Comparison of ENCODE assay signal across 8 cellular contexts in genomic region chr16:67191995-67192681, GRCh38. TPM values are rescaled to one million over a fixed set of nuclear protein-coding genes. Genes with fewer than 3 reads are reported as not detected.
DNase-seq lines count a peak whose midpoint lies in the region; ATAC-seq and TF ChIP-seq lines count a peak whose summit lies in the region.

E2F4 (plus strand) TSS chr16:67192155; CDS start chr16:67192228, 73 bp downstream.

- H3K9ac ChIP-seq in adipocyte (ENCODE audit: low read length) = peak within 1 kb of the TSS; percentile 99

- intact Hi-C loops in cardiac septum (cut with DNase I) (loop anchor here (1.0 kb wide), 1 partner anchor 34 kb away; no protein-coding TSS in a partner anchor), posterior cingulate gyrus (cut with DNase I) (loop anchor here (1.0 kb wide), 1 partner anchor 35 kb away; the partner anchor contains the start of gene TMEM208)

- H3K36me3 ChIP-seq in adipocyte (ENCODE audit: control insufficient read depth, insufficient read depth, low read length, severe bottlenecking) = peaks cover 36% of the 10 kb centered on the region

- H3K27me3 Mint-ChIP-seq in type B pancreatic cell = no peaks in the 10 kb centered on the region

- no peaks in the 10 kb centered on the region for H3K9me3 ChIP-seq in adipocyte (ENCODE audit: control insufficient read depth, low read length)

- H3K27ac Mint-ChIP-seq in type B pancreatic cell = peak within 1 kb of the TSS; percentile 74

- peak within 1 kb of the TSS; percentile 98 for H3K4me3 ChIP-seq in adipocyte (ENCODE audit: low read length)

- peak; percentile 77 for ATAC-seq in HG02588 (IDR thresholded peaks at IDR 0.05; ENCODE audit: unreplicated experiment)

- peak; percentile 57 for DNase-seq in NCI-H1105 (lab: John Stamatoyannopoulos, UW)
- DNase-seq in T follicular helper cell (ENCODE audit: low read depth) = peak; percentile 73
- peak; percentile 98 for DNase-seq in adipocyte (ENCODE audit: low read depth)
- DNase-seq in cardiac septum (ENCODE audit: low spot score) = peak; percentile 96
- peak; percentile 91 to 99 (median 93) for DNase-seq in posterior cingulate gyrus
- peak; percentile 89 for DNase-seq in type B pancreatic cell (ENCODE audit: extremely low spot score, unreplicated experiment)

- TF ChIP-seq POLR2A in GM10847 (IDR thresholded peaks at IDR 0.05; ENCODE audit: extremely low read depth, insufficient read length) = peak; percentile 74

- H3K4me3 Mint-ChIP-seq in type B pancreatic cell = peak within 1 kb of the TSS; percentile 91

- no peaks in the 10 kb centered on the region for H3K27me3 ChIP-seq in adipocyte (replicated peaks; ENCODE audit: control insufficient read depth, insufficient read depth, low read length)

- peaks cover 8% of the 10 kb centered on the region for H3K4me1 Mint-ChIP-seq in type B pancreatic cell (ENCODE audit: unreplicated experiment)

- no peak for TF ChIP-seq CTCF in type B pancreatic cell (conservative IDR thresholded peaks at IDR 0.05)

- H3K9me3 Mint-ChIP-seq in type B pancreatic cell = no peaks in the 10 kb centered on the region

- peaks cover 17% of the 10 kb centered on the region for H3K4me1 ChIP-seq in adipocyte (ENCODE audit: control insufficient read depth, insufficient read depth, low read length)

- H3K36me3 Mint-ChIP-seq in type B pancreatic cell = peaks cover 6% of the 10 kb centered on the region

RNA-seq across cellular contexts. Expression of gene E2F4, which starts in this region (rescaled TPM):
- 34.4 TPM for total RNA-seq in cardiac septum
- total RNA-seq in type B pancreatic cell (ENCODE audit: low replicate concordance) = 68.8 and 84.5 TPM in 2 replicates

Comparison
In these comparisons a context has a peak if more than half of its experiments do, and no peak if none do; other contexts are left out.
1. Peak in every context shown above with its lines: DNase-seq, ATAC-seq and H3K4me3 ChIP-seq.